Comparison of ENCODE assay signal across 17 cellular contexts in genomic region chr7:84697506-84697905, GRCh38.
DNase-seq lines count a peak whose midpoint lies in the region; ATAC-seq, FAIRE-seq and TF ChIP-seq lines count a peak whose summit lies in the region.
"Had no signal": no experiment of that assay in that cellular context is flagged by ENCODE, and none has a peak within 500 bp of the region (broad histone marks: within the 10 kb centered on the region; RNA-seq: fewer than 3 reads in every experiment).

No MANE protein-coding gene starts in this region.

- H3K4me3 ChIP-seq in BJ (ENCODE audit: low read depth, low read length) (no peak overlapping the region), PC-3 (ENCODE audit: low read length) (no peak overlapping the region), endothelial cell of umbilical vein (replicated peaks in 1 of 3; ENCODE audit: insufficient read depth in 1 of 3, low read depth in 1 of 3, low read length in 3 of 3) (no peak overlapping the region), upper lobe of right lung (no peak overlapping the region)
- H3K4me3 ChIP-seq: gastrocnemius medialis had no signal

- no peak for TF ChIP-seq POLR2A in endothelial cell of umbilical vein (IDR thresholded peaks at IDR 0.05; ENCODE audit: low read depth, low read length)

- H3K36me3 ChIP-seq in BJ (ENCODE audit: control insufficient read depth, insufficient read depth, low read length) = no peaks in the 10 kb centered on the region
- no peaks in the 10 kb centered on the region for H3K36me3 ChIP-seq in PC-3 (ENCODE audit: low read depth, low read length)
- no peaks in the 10 kb centered on the region for H3K36me3 ChIP-seq in endothelial cell of umbilical vein (ENCODE audit: control insufficient read depth in 2 of 2, extremely low read depth in 1 of 2, insufficient read depth in 2 of 2, low read length in 2 of 2)
- no peaks in the 10 kb centered on the region for H3K36me3 ChIP-seq in upper lobe of right lung
- H3K36me3 ChIP-seq: gastrocnemius medialis had no signal

- no peak for FAIRE-seq in endothelial cell of umbilical vein (lab: Jason Lieb, UNC)
- FAIRE-seq: colon, TTC549 had no signal

- intact Hi-C loops in PC-3 (cut with micrococcal nuclease) = no loop called here
- intact Hi-C loops in endothelial cell of umbilical vein (cut with micrococcal nuclease) = no loop called here
- intact Hi-C loops in upper lobe of right lung (cut with DNase I) = no loop called here

- no peaks in the 10 kb centered on the region for H3K9me2 ChIP-seq in PC-3 (replicated peaks; ENCODE audit: low read length)

- CTCF ChIA-PET in BJ (lab: Yijun Ruan, JAX) = no interaction called here
- CTCF ChIA-PET in PC-3 (lab: Charles Lee) = no interaction called here
- CTCF ChIA-PET in endothelial cell of umbilical vein (lab: Charles Lee) = interaction anchor here (1.3 to 2.8 kb wide), 3 partner anchors 9 to 59 kb away, joined by 4 to 10 read pairs (median 9); no protein-coding TSS in a partner anchor

- TF ChIP-seq CTCF in BJ (IDR thresholded peaks at IDR 0.05; ENCODE audit: insufficient read depth, low read depth, low read length) = no peak
- no peak for TF ChIP-seq CTCF in PC-3 (conservative IDR thresholded peaks at IDR 0.05; ENCODE audit: low read depth, low read length)
- no peak for TF ChIP-seq CTCF in endothelial cell of umbilical vein (IDR thresholded peaks at IDR 0.05; ENCODE audit: extremely low read depth in 1 of 2, insufficient read depth in 1 of 2, low read depth in 1 of 2, low read length in 2 of 2)
- TF ChIP-seq CTCF in upper lobe of right lung (IDR thresholded peaks at IDR 0.05) = no peak

- H3K79me2 ChIP-seq in PC-3 (ENCODE audit: low read length) (no peaks in the 10 kb centered on the region), endothelial cell of umbilical vein (ENCODE audit: control insufficient read depth, insufficient read depth, low read length) (no peaks in the 10 kb centered on the region)

- H3K27ac ChIP-seq in PC-3 (ENCODE audit: low read length) (no peak overlapping the region), endothelial cell of umbilical vein (ENCODE audit: insufficient read depth, low read depth, low read length) (peak overlapping the region; percentile 57), upper lobe of right lung (no peak overlapping the region)
- H3K27ac ChIP-seq: gastrocnemius medialis had no signal

- no peaks in the 10 kb centered on the region for H3K27me3 ChIP-seq in BJ (ENCODE audit: control insufficient read depth, insufficient read depth, low read length)
- no peaks in the 10 kb centered on the region for H3K27me3 ChIP-seq in PC-3 (ENCODE audit: low read length)
- H3K27me3 ChIP-seq in endothelial cell of umbilical vein (ENCODE audit: control insufficient read depth in 2 of 2, insufficient read depth in 2 of 2, low read length in 2 of 2) = no peaks in the 10 kb centered on the region
- H3K27me3 ChIP-seq in upper lobe of right lung = no peaks in the 10 kb centered on the region
- H3K27me3 ChIP-seq: gastrocnemius medialis had no signal

- H2AFZ ChIP-seq in PC-3 (ENCODE audit: low read length) (no peak overlapping the region), endothelial cell of umbilical vein (ENCODE audit: low read depth, low read length) (no peak overlapping the region)

- H3F3A ChIP-seq in PC-3 (ENCODE audit: low read length, unreplicated experiment) = no peaks in the 10 kb centered on the region

- ATAC-seq in PC-3 (no peak), HG03378 (IDR thresholded peaks at IDR 0.05; ENCODE audit: unreplicated experiment) (no peak), upper lobe of right lung (no peak)
- ATAC-seq: gastrocnemius medialis; stimulated activated effector memory CD8-positive, alpha-beta T cell treated with anti-CD3 and anti-CD28 coated beads, Interleukin-12 subunit alpha, Interleukin-12 subunit beta, amount 100 ng/mL, for 72 hours had no signal

- peaks cover 18% of the 10 kb centered on the region for H3K4me1 ChIP-seq in PC-3 (ENCODE audit: insufficient read depth, low read length)
- peaks cover 29% of the 10 kb centered on the region for H3K4me1 ChIP-seq in endothelial cell of umbilical vein (ENCODE audit: control insufficient read depth, extremely low read depth, insufficient read depth, low read length)
- H3K4me1 ChIP-seq in upper lobe of right lung = no peaks in the 10 kb centered on the region
- H3K4me1 ChIP-seq: gastrocnemius medialis had no signal

- H3K9me3 ChIP-seq in PC-3 (ENCODE audit: low read length) (no peaks in the 10 kb centered on the region), endothelial cell of umbilical vein (replicated peaks; ENCODE audit: control insufficient read depth, insufficient read depth, low read length) (no peaks in the 10 kb centered on the region), upper lobe of right lung (no peaks in the 10 kb centered on the region)

- H4K20me1 ChIP-seq in PC-3 (ENCODE audit: low read length) (no peaks in the 10 kb centered on the region), endothelial cell of umbilical vein (replicated peaks; ENCODE audit: control insufficient read depth, extremely low read depth, insufficient read depth, low read length) (no peaks in the 10 kb centered on the region)

- BruUV-seq in PC-3 (replicated peaks; lab: Mats Ljungman, UMichigan) (no TSS peak), endothelial cell of umbilical vein (replicated peaks; lab: Mats Ljungman, UMichigan) (no TSS peak)

- no peaks in the 10 kb centered on the region for H3K9me1 ChIP-seq in endothelial cell of umbilical vein (replicated peaks; ENCODE audit: control insufficient read depth, extremely low read depth, insufficient read depth, low read length)

- H3K4me2 ChIP-seq in PC-3 (ENCODE audit: low read length) = no peak overlapping the region
- peak overlapping the region; percentile 39 for H3K4me2 ChIP-seq in endothelial cell of umbilical vein (ENCODE audit: insufficient read depth, low read length)

- H3K9ac ChIP-seq in PC-3 (ENCODE audit: low read length) (no peak overlapping the region), endothelial cell of umbilical vein (replicated peaks; ENCODE audit: extremely low read depth, insufficient read depth, low read length) (peak overlapping the region; percentile 27)

- POLR2A ChIA-PET in BJ (lab: Charles Lee) (interaction anchor here (0.6 to 1.0 kb wide), 2 partner anchors 9 to 692 kb away, joined by 3 to 4 read pairs; no protein-coding TSS in a partner anchor), PC-3 (lab: Charles Lee; ENCODE audit: unreplicated experiment) (no interaction called here), endothelial cell of umbilical vein (lab: Charles Lee) (no interaction called here)

- DNase-seq in BJ (ENCODE audit: low read depth) (peak; percentile 49), PC-3 (peak; percentile 9), endothelial cell of umbilical vein (ENCODE audit: low read depth, low spot score) (peak; percentile 81), non-pigmented ciliary epithelial cell (ENCODE audit: low read depth) (peak; percentile 89), upper lobe of right lung (no peak), DMS114 treated with DMSO at 0.1 percent for 48 hours (lab: John Stamatoyannopoulos, UW; ENCODE audit: unreplicated experiment) (no peak), NCI-H524 (lab: John Stamatoyannopoulos, UW) (no peak)
- DNase-seq: activated gamma-delta T cell treated with Interleukin-2 at 50 U/mL for 16 hours; CD4-positive, alpha-beta T cell; gastrocnemius medialis; NCI-H2029; SIG-M5; stimulated activated CD4-positive, alpha-beta T cell treated with anti-CD3 and anti-CD28 coated beads, Interleukin-4, amount 100 ng/mL, for 1 hour had no signal

- dilution Hi-C loops in endothelial cell of umbilical vein (cut with MboI; ENCODE audit: extremely low pct_ligation_motif_present, low sequenced_read_pairs) = no loop called here

TF ChIP-seq in endothelial cell of umbilical vein, 7 proteins besides CTCF, POLR2A, EP300 and RAD21:
- TF ChIP-seq FOS (IDR thresholded peaks at IDR 0.05; ENCODE audit: borderline replicate concordance, insufficient read depth, low read length) = peak; percentile 45
- no peak for TF ChIP-seq MYC (IDR thresholded peaks at IDR 0.05; ENCODE audit: low read depth, low read length)
- peak; percentile 9 for TF ChIP-seq JUN (IDR thresholded peaks at IDR 0.05; ENCODE audit: borderline replicate concordance, insufficient read depth, insufficient read length, low read depth)
- no peak for TF ChIP-seq POLR2AphosphoS5 (IDR thresholded peaks at IDR 0.05; ENCODE audit: insufficient read depth, low read depth, low read length)

Comparison
In these comparisons a context has a peak if more than half of its experiments do, and no peak if none do; other contexts are left out.
1. DNase-seq: peak in BJ (single experiment), PC-3 (single experiment), endothelial cell of umbilical vein (single experiment) and non-pigmented ciliary epithelial cell (single experiment); none in upper lobe of right lung (single experiment), DMS114 treated with DMSO at 0.1 percent for 48 hours (single experiment) and NCI-H524 (0 of 2).